In genomic region chr17:50200447-50201225, GRCh38 we compare ENCODE assay signal across 8 cellular contexts. TPM values are rescaled to one million over a fixed set of nuclear protein-coding genes. Genes with fewer than 3 reads are reported as not detected.
DNase-seq lines count a peak whose midpoint lies in the region; ATAC-seq, FAIRE-seq and TF ChIP-seq lines count a peak whose summit lies in the region.

No MANE protein-coding gene starts in this region.

- H3K79me2 ChIP-seq in HepG2 (ENCODE audit: insufficient read depth, low read length): no peaks in the 10 kb centered on the region

- TF ChIP-seq CTCF in GM12874 (IDR thresholded peaks at IDR 0.05; ENCODE audit: insufficient read depth, low read depth, low read length) (peak; percentile 94), HepG2 (CRISPR knock-in tag; IDR thresholded peaks at IDR 0.05) (peak; percentile 95)

- no peak overlapping the region for H3K9ac ChIP-seq in HepG2 (ENCODE audit: insufficient read depth, low read depth, low read length)

- H2AFZ ChIP-seq in HepG2 (ENCODE audit: low read length): no peak overlapping the region

- H3K4me3 Mint-ChIP-seq in activated CD4-positive, alpha-beta T cell treated with anti-CD3 and anti-CD28 coated beads, Interleukin-2, amount 10 ng/mL, durations not matched to agents 7 days and 5 days: peak overlapping the region; percentile 64

- H4K20me1 ChIP-seq in HepG2 (ENCODE audit: insufficient read depth, low read length): no peaks in the 10 kb centered on the region; the same call in 1 of the 2 replicates

- no peaks in the 10 kb centered on the region for H3K36me3 Mint-ChIP-seq in activated CD4-positive, alpha-beta T cell treated with anti-CD3 and anti-CD28 coated beads, Interleukin-2, amount 10 ng/mL, durations not matched to agents 7 days and 5 days (ENCODE audit: low read depth)

- BruUV-seq in HepG2 (replicated peaks; lab: Mats Ljungman, UMichigan): no TSS peak

- H3K27me3 ChIP-seq in HepG2 (ENCODE audit: control insufficient read depth in 1 of 2, insufficient read depth in 2 of 2, low read length in 2 of 2): peaks cover 10 to 72% of the 10 kb centered on the region in 2 experiments

- peak overlapping the region; percentile 9 for H3K27ac Mint-ChIP-seq in activated CD4-positive, alpha-beta T cell treated with anti-CD3 and anti-CD28 coated beads, Interleukin-2, amount 10 ng/mL, durations not matched to agents 7 days and 5 days

- H3K9me3 ChIP-seq in HepG2 (ENCODE audit: low read length): no peaks in the 10 kb centered on the region

- H3K27ac ChIP-seq in HepG2 (ENCODE audit: extremely low read length, insufficient read depth, low read length): no peak overlapping the region

- intact Hi-C loops in HepG2 (cut with micrococcal nuclease; ENCODE audit: unreplicated experiment): loop anchor here (1.0 kb wide), 2 partner anchors 73 to 97 kb away; no protein-coding TSS in a partner anchor

- TF ChIP-seq POLR2A in HepG2 (IDR thresholded peaks at IDR 0.05; ENCODE audit: insufficient read depth in 1 of 2, low read depth in 2 of 2, low read length in 2 of 2): no peak

- CTCF ChIA-PET in activated CD4-positive, alpha-beta T cell treated with anti-CD3 and anti-CD28 coated beads, Interleukin-2, amount 10 ng/mL, durations not matched to agents 7 days and 5 days (lab: Charles Lee): interaction anchor here (0.5 to 7.3 kb wide), 59 partner anchors 9 to 480 kb away, joined by 3 to 133 read pairs (median 4); partner anchors contain the start of genes PDK2, PPP1R9B and TMEM92
- CTCF ChIA-PET in HepG2 (lab: Yijun Ruan, JAX; ENCODE audit: low intra/inter-chr PET ratio, low total read pairs): interaction anchor here (0.8 to 9.4 kb wide), 9 partner anchors 12 to 95 kb away, joined by 3 to 301 read pairs (median 7); partner anchors contain the start of gene TMEM92

- TF ChIP-seq EP300 in HepG2 (IDR thresholded peaks at IDR 0.05; ENCODE audit: low read depth in 2 of 2, low read length in 2 of 2): no peak
- no peak for TF ChIP-seq EP300 in HepG2 (CRISPR knock-in tag; IDR thresholded peaks at IDR 0.05; ENCODE audit: borderline replicate concordance)

- no peaks in the 10 kb centered on the region for H3K9me3 Mint-ChIP-seq in activated CD4-positive, alpha-beta T cell treated with anti-CD3 and anti-CD28 coated beads, Interleukin-2, amount 10 ng/mL, durations not matched to agents 7 days and 5 days

- peaks cover 22% of the 10 kb centered on the region for H3K4me1 Mint-ChIP-seq in activated CD4-positive, alpha-beta T cell treated with anti-CD3 and anti-CD28 coated beads, Interleukin-2, amount 10 ng/mL, durations not matched to agents 7 days and 5 days

- POLR2A ChIA-PET in activated CD4-positive, alpha-beta T cell treated with anti-CD3 and anti-CD28 coated beads, Interleukin-2, amount 10 ng/mL, durations not matched to agents 7 days and 5 days (lab: Charles Lee): interaction anchor here (0.8 kb wide), 1 partner anchor 274 kb away, joined by 6 read pairs; no protein-coding TSS in a partner anchor
- POLR2A ChIA-PET in HepG2 (lab: Yijun Ruan, JAX): interaction anchor here (1.0 to 1.4 kb wide), 2 partner anchors 9 to 22 kb away, joined by 3 to 4 read pairs; no protein-coding TSS in a partner anchor

- no peaks in the 10 kb centered on the region for H3K36me3 ChIP-seq in HepG2 (replicated peaks in 1 of 2; ENCODE audit: control insufficient read depth in 1 of 2, insufficient read depth in 2 of 2, low read length in 2 of 2)

- ATAC-seq in HG03108 (IDR thresholded peaks at IDR 0.05; ENCODE audit: unreplicated experiment) (peak; percentile 64), HepG2 (peak; percentile 84), HG03469 (IDR thresholded peaks at IDR 0.05; ENCODE audit: unreplicated experiment) (no peak)

- peak; percentile 74 for FAIRE-seq in HepG2 (lab: Jason Lieb, UNC)

- TF ChIP-seq RAD21 in HepG2 (CRISPR knock-in tag; IDR thresholded peaks at IDR 0.05): peak; percentile 100

- in situ Hi-C loops in HepG2 (cut with HindIII; ENCODE audit: extremely low pct_ligation_motif_present, low pct_unique_long_range_greater_than_20kb): no loop called here

- DNase-seq in NCI-H510A treated with DMSO at 0.1 percent for 48 hours (lab: John Stamatoyannopoulos, UW): peak; percentile 94
- peak; percentile 84 for DNase-seq in activated CD4-positive, alpha-beta T cell treated with anti-CD3 and anti-CD28 coated beads, Interleukin-2, amount 10 ng/mL, durations not matched to agents 7 days and 5 days
- peak; percentile 73 for DNase-seq in dedifferentiated amniotic fluid mesenchymal stem cell (ENCODE audit: extremely low spot score)
- DNase-seq in HepG2 (ENCODE audit: low spot score): peak; percentile 71
- DNase-seq in stimulated activated CD4-positive, alpha-beta T cell treated with anti-CD3 and anti-CD28 coated beads, Interleukin-2, amount 100 ng/mL, for 48 hours: peak; percentile 77 to 79

- H3K4me1 ChIP-seq in HepG2 (ENCODE audit: insufficient read depth, low read length): 0 out of 2 replicates have a peak, but pooled peaks cover 9% of the 10 kb centered on the region

- WGBS in HepG2 (ENCODE audit: low lambda C conversion rate): 6% methylated on average over 39 of the region's 52 CpGs

- H3K27me3 Mint-ChIP-seq in activated CD4-positive, alpha-beta T cell treated with anti-CD3 and anti-CD28 coated beads, Interleukin-2, amount 10 ng/mL, durations not matched to agents 7 days and 5 days: peaks cover 57% of the 10 kb centered on the region

- H3K4me2 ChIP-seq in HepG2 (ENCODE audit: low read depth, low read length): peak overlapping the region; percentile 85

- peak overlapping the region; percentile 26 to 73 (median 36); a peak in 5 of 6 replicates for H3K4me3 ChIP-seq in HepG2 (replicated peaks in 1 of 3; ENCODE audit: insufficient read depth in 1 of 3, low read depth in 2 of 3, low read length in 3 of 3)

RNA-seq across cellular contexts. Expression of gene COL1A1, which starts 0.8 kb away (rescaled TPM):
- total RNA-seq in activated CD4-positive, alpha-beta T cell treated with anti-CD3 and anti-CD28 coated beads, Interleukin-2, amount 10 ng/mL, durations not matched to agents 7 days and 5 days: under 1 TPM; 0.31 to 0.55 TPM
- 0.17 TPM in 1 of 2 replicates, not detected in the other for total RNA-seq in HepG2 (2016; rRNA removed; fragmentation: Illumina TruSeq; extraction: Trizol)
- total RNA-seq in HepG2 (2016; cell fraction: cytosol; rRNA removed; fragmentation: Illumina TruSeq; extraction: Trizol; ENCODE audit: low read depth): not detected in 2 replicates
- 0.03 and 0.06 TPM in 2 replicates for total RNA-seq in HepG2 (2016; cell fraction: insoluble cytoplasmic fraction; rRNA removed; fragmentation: Illumina TruSeq; extraction: Trizol)
- total RNA-seq in HepG2 (2016; cell fraction: membrane; rRNA removed; fragmentation: Illumina TruSeq; extraction: Trizol): 0.09 and 0.24 TPM in 2 replicates
- total RNA-seq in HepG2 (2016; cell fraction: nucleus; rRNA removed; fragmentation: Illumina TruSeq; extraction: Trizol): 0.68 and 0.72 TPM in 2 replicates
- polyA plus RNA-seq in HepG2 (2011; rRNA removed): 0.05 and 0.14 TPM in 2 replicates
- 0.01 TPM in 1 of 2 replicates, not detected in the other for polyA plus RNA-seq in HepG2 (2011; cell fraction: cytosol; rRNA removed)
- 1.7 and 2.5 TPM in 2 replicates for polyA plus RNA-seq in HepG2 (2011; cell fraction: nucleus; rRNA removed)
- polyA plus RNA-seq in HepG2 (2012): 0.19 TPM in 2 replicates
- polyA plus RNA-seq in HepG2 (2016; cell fraction: cytosol; fragmentation: Illumina TruSeq; extraction: Trizol; ENCODE audit: low read depth): 0.03 TPM in 1 of 2 replicates, not detected in the other
- 0.07 TPM in 1 of 2 replicates, not detected in the other for polyA plus RNA-seq in HepG2 (2016; cell fraction: insoluble cytoplasmic fraction; fragmentation: Illumina TruSeq; extraction: Trizol; ENCODE audit: low read depth)
- polyA plus RNA-seq in HepG2 (2016; cell fraction: membrane; fragmentation: Illumina TruSeq; extraction: Trizol; ENCODE audit: low read depth): not detected in 2 replicates
- 1.00 and 2.8 TPM in 2 replicates for polyA plus RNA-seq in HepG2 (2016; cell fraction: nucleus; fragmentation: Illumina TruSeq; extraction: Trizol; ENCODE audit: insufficient read depth, low read depth)
- 35.8 TPM in 1 of 2 replicates, not detected in the other for polyA minus RNA-seq in HepG2 (2011; rRNA and poly(A)+ RNA removed; ENCODE audit: low replicate concordance)
- polyA minus RNA-seq in HepG2 (2011; cell fraction: cytosol; rRNA and poly(A)+ RNA removed): 0.70 and 0.79 TPM in 2 replicates
- polyA minus RNA-seq in HepG2 (2011; cell fraction: nucleus; rRNA and poly(A)+ RNA removed): 0.52 and 1.2 TPM in 2 replicates

RNA-seq across cellular contexts. Expression of gene SGCA, which starts 34.8 kb away (rescaled TPM):
- not detected for total RNA-seq in activated CD4-positive, alpha-beta T cell treated with anti-CD3 and anti-CD28 coated beads, Interleukin-2, amount 10 ng/mL, durations not matched to agents 7 days and 5 days
- total RNA-seq in HepG2 (2016; rRNA removed; fragmentation: Illumina TruSeq; extraction: Trizol): not detected in 2 replicates
- not detected in 2 replicates for total RNA-seq in HepG2 (2016; cell fraction: cytosol; rRNA removed; fragmentation: Illumina TruSeq; extraction: Trizol; ENCODE audit: low read depth)
- total RNA-seq in HepG2 (2016; cell fraction: insoluble cytoplasmic fraction; rRNA removed; fragmentation: Illumina TruSeq; extraction: Trizol): not detected in 2 replicates
- total RNA-seq in HepG2 (2016; cell fraction: membrane; rRNA removed; fragmentation: Illumina TruSeq; extraction: Trizol): not detected in 2 replicates
- not detected in 2 replicates for total RNA-seq in HepG2 (2016; cell fraction: nucleus; rRNA removed; fragmentation: Illumina TruSeq; extraction: Trizol)
- polyA plus RNA-seq in HepG2 (2011; rRNA removed): not detected in 2 replicates
- not detected in 2 replicates for polyA plus RNA-seq in HepG2 (2011; cell fraction: cytosol; rRNA removed)
- polyA plus RNA-seq in HepG2 (2011; cell fraction: nucleus; rRNA removed): 0.42 TPM in 1 of 2 replicates, not detected in the other
- not detected in 2 replicates for polyA plus RNA-seq in HepG2 (2012)
- not detected in 2 replicates for polyA plus RNA-seq in HepG2 (2016; cell fraction: cytosol; fragmentation: Illumina TruSeq; extraction: Trizol; ENCODE audit: low read depth)
- not detected in 2 replicates for polyA plus RNA-seq in HepG2 (2016; cell fraction: insoluble cytoplasmic fraction; fragmentation: Illumina TruSeq; extraction: Trizol; ENCODE audit: low read depth)
- polyA plus RNA-seq in HepG2 (2016; cell fraction: membrane; fragmentation: Illumina TruSeq; extraction: Trizol; ENCODE audit: low read depth): not detected in 2 replicates
- not detected in 2 replicates for polyA plus RNA-seq in HepG2 (2016; cell fraction: nucleus; fragmentation: Illumina TruSeq; extraction: Trizol; ENCODE audit: insufficient read depth, low read depth)
- polyA minus RNA-seq in HepG2 (2011; rRNA and poly(A)+ RNA removed; ENCODE audit: low replicate concordance): 0.19 TPM in 1 of 2 replicates, not detected in the other
- polyA minus RNA-seq in HepG2 (2011; cell fraction: cytosol; rRNA and poly(A)+ RNA removed): not detected in 2 replicates
- not detected in 2 replicates for polyA minus RNA-seq in HepG2 (2011; cell fraction: nucleus; rRNA and poly(A)+ RNA removed)

RNA-seq across cellular contexts. Expression of gene PPP1R9B, which starts 50.2 kb away (rescaled TPM):
- 100 to 1,000 TPM; 110 to 117 TPM for total RNA-seq in activated CD4-positive, alpha-beta T cell treated with anti-CD3 and anti-CD28 coated beads, Interleukin-2, amount 10 ng/mL, durations not matched to agents 7 days and 5 days
- 11.0 and 15.8 TPM in 2 replicates for total RNA-seq in HepG2 (2016; rRNA removed; fragmentation: Illumina TruSeq; extraction: Trizol)
- total RNA-seq in HepG2 (2016; cell fraction: cytosol; rRNA removed; fragmentation: Illumina TruSeq; extraction: Trizol; ENCODE audit: low read depth): 1.3 and 1.6 TPM in 2 replicates
- 8.3 and 16.2 TPM in 2 replicates for total RNA-seq in HepG2 (2016; cell fraction: insoluble cytoplasmic fraction; rRNA removed; fragmentation: Illumina TruSeq; extraction: Trizol)
- total RNA-seq in HepG2 (2016; cell fraction: membrane; rRNA removed; fragmentation: Illumina TruSeq; extraction: Trizol): 7.0 and 7.3 TPM in 2 replicates
- 10.9 and 13.5 TPM in 2 replicates for total RNA-seq in HepG2 (2016; cell fraction: nucleus; rRNA removed; fragmentation: Illumina TruSeq; extraction: Trizol)
- polyA plus RNA-seq in HepG2 (2011; rRNA removed): 8.7 and 9.4 TPM in 2 replicates
- 7.4 and 9.0 TPM in 2 replicates for polyA plus RNA-seq in HepG2 (2011; cell fraction: cytosol; rRNA removed)
- polyA plus RNA-seq in HepG2 (2011; cell fraction: nucleus; rRNA removed): 13.1 and 16.4 TPM in 2 replicates
- polyA plus RNA-seq in HepG2 (2012): 9.8 and 11.6 TPM in 2 replicates
- polyA plus RNA-seq in HepG2 (2016; cell fraction: cytosol; fragmentation: Illumina TruSeq; extraction: Trizol; ENCODE audit: low read depth): 1.2 and 1.4 TPM in 2 replicates
- polyA plus RNA-seq in HepG2 (2016; cell fraction: insoluble cytoplasmic fraction; fragmentation: Illumina TruSeq; extraction: Trizol; ENCODE audit: low read depth): 14.2 and 17.2 TPM in 2 replicates
- 7.2 TPM in 2 replicates for polyA plus RNA-seq in HepG2 (2016; cell fraction: membrane; fragmentation: Illumina TruSeq; extraction: Trizol; ENCODE audit: low read depth)
- 35.0 and 35.2 TPM in 2 replicates for polyA plus RNA-seq in HepG2 (2016; cell fraction: nucleus; fragmentation: Illumina TruSeq; extraction: Trizol; ENCODE audit: insufficient read depth, low read depth)
- polyA minus RNA-seq in HepG2 (2011; rRNA and poly(A)+ RNA removed; ENCODE audit: low replicate concordance): 15.4 and 32.3 TPM in 2 replicates
- 7.3 and 11.8 TPM in 2 replicates for polyA minus RNA-seq in HepG2 (2011; cell fraction: cytosol; rRNA and poly(A)+ RNA removed)
- polyA minus RNA-seq in HepG2 (2011; cell fraction: nucleus; rRNA and poly(A)+ RNA removed): 7.8 and 9.3 TPM in 2 replicates
